Comparison of ENCODE assay signal across 8 cellular contexts in the genomic region with DNA sequence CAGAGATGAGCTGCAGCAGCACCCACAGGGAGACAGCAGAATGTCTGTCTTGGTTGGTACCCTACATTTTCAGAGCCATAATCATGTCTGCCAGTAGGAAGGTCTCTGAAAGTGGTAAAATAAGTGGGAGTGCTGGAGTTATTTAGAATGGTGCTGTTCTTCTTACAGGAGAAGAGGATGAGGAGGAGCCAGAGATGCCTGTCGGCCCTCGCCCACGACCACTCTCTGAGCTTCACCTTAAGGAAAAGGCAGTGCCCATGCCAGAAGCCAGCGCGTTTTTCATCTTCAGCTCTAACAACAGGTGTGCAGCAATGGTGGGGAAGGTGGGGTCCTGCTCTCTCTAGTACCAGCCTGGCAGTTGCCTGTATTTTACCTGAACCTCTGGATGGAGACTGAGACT.
"Had no signal": no experiment of that assay in that cellular context is flagged by ENCODE, and none has a peak within 500 bp of the region (broad histone marks: within the 10 kb centered on the region; RNA-seq: fewer than 3 reads in every experiment).

No MANE protein-coding gene starts in this region.

- DNase-seq: GM23248, GOT3, H7, HFFc6 had no signal

- H3K4me3 Mint-ChIP-seq: HFFc6 had no signal

- H3K4me3 ChIP-seq: GM23248, HAP-1 had no signal

- H3K4me1 ChIP-seq: HAP-1 had no signal

- H3K27ac Mint-ChIP-seq: HFFc6 had no signal

- H3K36me3 ChIP-seq: HAP-1 had no signal

- H3K27ac ChIP-seq: GM23248, HL-60 had no signal

- H3K9me3 ChIP-seq: HAP-1 had no signal

- ATAC-seq: HCT116, HepG2 had no signal
